8 cellular contexts compared by ENCODE assay signal in genomic region chr19:1905863-1906375, GRCh38. TPM values are rescaled to one million over a fixed set of nuclear protein-coding genes. Genes with fewer than 3 reads are reported as not detected.
DNase-seq lines count a peak whose midpoint lies in the region; ATAC-seq and TF ChIP-seq lines count a peak whose summit lies in the region.

No MANE protein-coding gene starts in this region.

- H3K4me3 ChIP-seq in GM23248 (peak overlapping the region; percentile 86), skeletal muscle satellite cell (ENCODE audit: low read length) (peak overlapping the region; percentile 78)

- H3K36me3 ChIP-seq in GM23248 (ENCODE audit: low read depth) (no peaks in the 10 kb centered on the region), skeletal muscle satellite cell (ENCODE audit: insufficient read depth, low read length) (peaks cover 4% of the 10 kb centered on the region)

- H3K27ac Mint-ChIP-seq in activated B cell treated with CpG ODN at 0.5 μM for 24 hours (peak overlapping the region; percentile 90), glutamatergic neuron (ENCODE audit: unreplicated experiment) (peak overlapping the region; percentile 77)

- DNase-seq in GM23248, result no peak
- DNase-seq in activated B cell treated with CpG ODN at 0.5 μM for 24 hours, result no peak
- DNase-seq in glutamatergic neuron, result no peak
- DNase-seq in foreskin keratinocyte, result no peak
- no peak for DNase-seq in DMS53 treated with DMSO at 0.1 percent for 48 hours (lab: John Stamatoyannopoulos, UW; ENCODE audit: unreplicated experiment)

- H3K79me2 ChIP-seq in GM23248 (ENCODE audit: insufficient read depth), result peaks cover 54% of the 10 kb centered on the region

- H3K27me3 Mint-ChIP-seq in activated B cell treated with CpG ODN at 0.5 μM for 24 hours, result no peaks in the 10 kb centered on the region
- peaks cover 5% of the 10 kb centered on the region for H3K27me3 Mint-ChIP-seq in glutamatergic neuron (ENCODE audit: unreplicated experiment)

- H3K4me3 Mint-ChIP-seq in activated B cell treated with CpG ODN at 0.5 μM for 24 hours, result peak overlapping the region; percentile 91
- H3K4me3 Mint-ChIP-seq in glutamatergic neuron (ENCODE audit: unreplicated experiment), result peak overlapping the region; percentile 91

- H3K4me2 ChIP-seq in GM23248 (ENCODE audit: unreplicated experiment), result peak overlapping the region; percentile 89
- peak overlapping the region; percentile 98 for H3K4me2 ChIP-seq in skeletal muscle satellite cell (ENCODE audit: low read length)

- intact Hi-C loops in activated B cell treated with CpG ODN at 0.5 μM for 24 hours (cut with micrococcal nuclease), result loop anchor here (1.0 to 2.0 kb wide), 7 partner anchors 9 to 190 kb away; partner anchors contain the start of genes ABHD17A, IZUMO4, MOB3A and REXO1

- CTCF ChIA-PET in activated B cell treated with CpG ODN at 0.5 μM for 24 hours (lab: Charles Lee), result no interaction called here

- H3K4me1 ChIP-seq in GM23248 (ENCODE audit: insufficient read depth) (peaks cover 6% of the 10 kb centered on the region; the same call in 1 of the 2 replicates), skeletal muscle satellite cell (ENCODE audit: control insufficient read depth, insufficient read depth, low read length) (peaks cover 25% of the 10 kb centered on the region), foreskin keratinocyte (peaks cover 10% of the 10 kb centered on the region)

- H3F3A ChIP-seq in GM23248 (ENCODE audit: insufficient read depth), result 0 out of 2 replicates have a peak, but pooled peaks cover 10% of the 10 kb centered on the region

- no peaks in the 10 kb centered on the region for H3K9me3 Mint-ChIP-seq in activated B cell treated with CpG ODN at 0.5 μM for 24 hours
- peaks cover 5% of the 10 kb centered on the region for H3K9me3 Mint-ChIP-seq in glutamatergic neuron (ENCODE audit: unreplicated experiment)

- H3K9me3 ChIP-seq in GM23248 (ENCODE audit: low read depth) (no peaks in the 10 kb centered on the region), skeletal muscle satellite cell (replicated peaks; ENCODE audit: low read length) (no peaks in the 10 kb centered on the region)

- TF ChIP-seq CTCF in activated B cell treated with CpG ODN at 0.5 μM for 24 hours (IDR thresholded peaks at IDR 0.05) (no peak), glutamatergic neuron (IDR thresholded peaks at IDR 0.05; ENCODE audit: partially characterized antibody, unreplicated experiment) (no peak), foreskin keratinocyte (conservative IDR thresholded peaks at IDR 0.05) (no peak)

- in situ Hi-C loops in GM23248 (cut with MboI), result no loop called here

- WGBS in GM23248 (ENCODE audit: low coverage in 1 of 2, low lambda C conversion rate in 2 of 2, missing lambda C conversion rate in 2 of 2), 2 experiments, result 80% methylated on average over 15 of the region's 15 CpGs

- H3K36me3 Mint-ChIP-seq in activated B cell treated with CpG ODN at 0.5 μM for 24 hours (ENCODE audit: low read depth) (peaks cover 6% of the 10 kb centered on the region), glutamatergic neuron (ENCODE audit: unreplicated experiment) (no peaks in the 10 kb centered on the region)

- H4K20me1 ChIP-seq in GM23248 (ENCODE audit: insufficient read depth), result no peaks in the 10 kb centered on the region

- H3K4me1 Mint-ChIP-seq in activated B cell treated with CpG ODN at 0.5 μM for 24 hours, result peaks cover 64% of the 10 kb centered on the region
- peaks cover 4% of the 10 kb centered on the region for H3K4me1 Mint-ChIP-seq in glutamatergic neuron (ENCODE audit: low read depth, unreplicated experiment)

- peak overlapping the region; percentile 85 for H3K9ac ChIP-seq in GM23248
- peak overlapping the region; percentile 86 for H3K9ac ChIP-seq in skeletal muscle satellite cell (ENCODE audit: low read depth, low read length)

- no peaks in the 10 kb centered on the region for H3K9me2 ChIP-seq in GM23248 (ENCODE audit: insufficient read depth)

- H3K27ac ChIP-seq in GM23248 (peak overlapping the region; percentile 63), foreskin keratinocyte (no peak overlapping the region)

- H3K27me3 ChIP-seq in GM23248 (replicated peaks; ENCODE audit: insufficient read depth) (no peaks in the 10 kb centered on the region), skeletal muscle satellite cell (ENCODE audit: control insufficient read depth, insufficient read depth, low read length) (no peaks in the 10 kb centered on the region), foreskin keratinocyte (no peaks in the 10 kb centered on the region)

- ATAC-seq in activated B cell treated with CpG ODN at 0.5 μM for 24 hours (ENCODE audit: low read depth) (no peak), foreskin keratinocyte (no peak), HG02763 (IDR thresholded peaks at IDR 0.05; ENCODE audit: unreplicated experiment) (no peak), GM18519 (IDR thresholded peaks at IDR 0.05; ENCODE audit: low FRiP score, unreplicated experiment) (no peak)

- POLR2A ChIA-PET in activated B cell treated with CpG ODN at 0.5 μM for 24 hours (lab: Charles Lee), result interaction anchor here (0.5 to 1.5 kb wide), 10 partner anchors 9 to 1663 kb away, joined by 3 to 8 read pairs (median 4); partner anchors contain the start of gene ABHD17A

- H2AFZ ChIP-seq in GM23248, result peak overlapping the region; percentile 75

RNA-seq across cellular contexts. Expression of gene ADAT3, which starts 0.7 kb away (rescaled TPM):
- total RNA-seq in GM23248 (2014; rRNA removed; shearing (Covaris generic)), result 0.22 and 3.2 TPM in 2 replicates
- polyA plus RNA-seq in GM23248 (2016; fragmentation: Nextera tagmentation; extraction: Ambion mirVana), result 2.4 and 3.2 TPM in 2 replicates
- total RNA-seq in activated B cell treated with CpG ODN at 0.5 μM for 24 hours, result 8.5 and 14.1 TPM in 2 replicates
- total RNA-seq in glutamatergic neuron (ENCODE audit: unreplicated experiment), result 10.9 TPM
- 3.3 and 3.5 TPM in 2 replicates for total RNA-seq in skeletal muscle satellite cell (2012; rRNA removed)
- total RNA-seq in foreskin keratinocyte, result 2.7 and 3.2 TPM in 2 replicates
- 3.8 and 4.8 TPM in 2 replicates for polyA plus RNA-seq in foreskin keratinocyte

RNA-seq across cellular contexts. Expression of gene SCAMP4, which starts 0.7 kb away (rescaled TPM):
- total RNA-seq in GM23248 (2014; rRNA removed; shearing (Covaris generic)), result 110 and 185 TPM in 2 replicates
- polyA plus RNA-seq in GM23248 (2016; fragmentation: Nextera tagmentation; extraction: Ambion mirVana), result 73.9 and 81.9 TPM in 2 replicates
- total RNA-seq in activated B cell treated with CpG ODN at 0.5 μM for 24 hours, result 47.6 and 59.7 TPM in 2 replicates
- total RNA-seq in glutamatergic neuron (ENCODE audit: unreplicated experiment), result 66.3 TPM
- total RNA-seq in skeletal muscle satellite cell (2012; rRNA removed), result 45.2 and 65.9 TPM in 2 replicates
- total RNA-seq in foreskin keratinocyte, result 35.2 and 42.2 TPM in 2 replicates
- 44.0 and 45.1 TPM in 2 replicates for polyA plus RNA-seq in foreskin keratinocyte

RNA-seq across cellular contexts. Expression of gene ABHD17A, which starts 20.6 kb away (rescaled TPM):
- total RNA-seq in GM23248 (2014; rRNA removed; shearing (Covaris generic)), result 147 and 157 TPM in 2 replicates
- polyA plus RNA-seq in GM23248 (2016; fragmentation: Nextera tagmentation; extraction: Ambion mirVana) (37.6 and 39.4 TPM in 2 replicates), foreskin keratinocyte (69.0 and 76.6 TPM in 2 replicates)
- total RNA-seq in activated B cell treated with CpG ODN at 0.5 μM for 24 hours (57.4 and 64.3 TPM in 2 replicates), glutamatergic neuron (ENCODE audit: unreplicated experiment) (75.1 TPM), foreskin keratinocyte (49.1 and 50.3 TPM in 2 replicates)
- 61.8 and 64.4 TPM in 2 replicates for total RNA-seq in skeletal muscle satellite cell (2012; rRNA removed)

RNA-seq across cellular contexts. Expression of gene CSNK1G2, which starts 35.1 kb away (rescaled TPM):
- 76.6 and 81.4 TPM in 2 replicates for total RNA-seq in GM23248 (2014; rRNA removed; shearing (Covaris generic))
- polyA plus RNA-seq in GM23248 (2016; fragmentation: Nextera tagmentation; extraction: Ambion mirVana) (9.5 and 15.2 TPM in 2 replicates), foreskin keratinocyte (63.7 and 64.4 TPM in 2 replicates)
- total RNA-seq in activated B cell treated with CpG ODN at 0.5 μM for 24 hours (83.1 and 89.1 TPM in 2 replicates), glutamatergic neuron (ENCODE audit: unreplicated experiment) (104 TPM), foreskin keratinocyte (76.6 and 78.8 TPM in 2 replicates)
- 55.3 and 64.9 TPM in 2 replicates for total RNA-seq in skeletal muscle satellite cell (2012; rRNA removed)

RNA-seq across cellular contexts. Expression of gene KLF16, which starts 42.5 kb away (rescaled TPM):
- total RNA-seq in GM23248 (2014; rRNA removed; shearing (Covaris generic)), result 8.9 and 11.0 TPM in 2 replicates
- polyA plus RNA-seq in GM23248 (2016; fragmentation: Nextera tagmentation; extraction: Ambion mirVana) (4.2 and 4.6 TPM in 2 replicates), foreskin keratinocyte (28.7 and 29.0 TPM in 2 replicates)
- total RNA-seq in activated B cell treated with CpG ODN at 0.5 μM for 24 hours (21.5 and 25.2 TPM in 2 replicates), glutamatergic neuron (ENCODE audit: unreplicated experiment) (30.6 TPM), foreskin keratinocyte (19.0 and 20.7 TPM in 2 replicates)
- 12.9 and 13.2 TPM in 2 replicates for total RNA-seq in skeletal muscle satellite cell (2012; rRNA removed)
